Comparison of ENCODE assay signal across 20 cellular contexts in the genomic region with DNA sequence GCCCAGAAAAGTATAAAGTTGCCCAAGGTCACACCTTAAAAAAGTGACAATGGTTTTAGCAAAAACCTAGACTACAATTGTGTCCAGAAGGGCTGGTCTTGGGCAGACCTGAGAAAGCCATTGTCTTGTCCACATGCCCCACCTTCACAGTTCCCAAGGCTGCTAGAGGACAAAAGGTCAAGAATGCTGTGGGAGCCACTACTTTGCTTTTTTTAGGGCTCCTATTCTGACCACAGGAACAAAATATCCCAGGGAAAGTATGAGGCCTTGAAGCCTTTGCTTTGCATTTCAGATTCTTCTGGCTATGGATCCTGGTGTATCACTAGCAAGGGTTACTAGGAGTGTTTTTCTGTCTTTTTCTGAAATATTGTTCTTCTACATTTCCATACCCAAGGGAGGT. TPM values are rescaled to one million over a fixed set of nuclear protein-coding genes. Genes with fewer than 3 reads are reported as not detected.
DNase-seq lines count a peak whose midpoint lies in the region; ATAC-seq and TF ChIP-seq lines count a peak whose summit lies in the region.
"Had no signal": no experiment of that assay in that cellular context is flagged by ENCODE, and none has a peak within 500 bp of the region (broad histone marks: within the 10 kb centered on the region; RNA-seq: fewer than 3 reads in every experiment).

No MANE protein-coding gene starts in this region.

- no peak overlapping the region for H3K27ac ChIP-seq in esophagus muscularis mucosa (replicated peaks in 1 of 4)
- H3K27ac ChIP-seq in dorsolateral prefrontal cortex, result peak overlapping the region in 23 of 59 donors; percentile 4 to 94 (median 35)
- H3K27ac ChIP-seq: BLaER1 had no signal

- H3K27me3 Mint-ChIP-seq in osteocyte (ENCODE audit: unreplicated experiment), result peaks cover 5% of the 10 kb centered on the region
- H3K27me3 Mint-ChIP-seq in activated T-helper 17 cell treated with anti-CD3 and anti-CD28 coated beads, Interleukin-2, amount 50 U/mL, for 72 hours, result no peaks in the 10 kb centered on the region
- H3K27me3 Mint-ChIP-seq: CD4-positive, alpha-beta memory T cell had no signal

- H3K4me1 Mint-ChIP-seq in osteocyte (ENCODE audit: unreplicated experiment), result peaks cover 12% of the 10 kb centered on the region
- H3K4me1 Mint-ChIP-seq in activated T-helper 17 cell treated with anti-CD3 and anti-CD28 coated beads, Interleukin-2, amount 50 U/mL, for 72 hours, result no peaks in the 10 kb centered on the region

- peak overlapping the region; percentile 63 for H3K27ac Mint-ChIP-seq in osteocyte (ENCODE audit: unreplicated experiment)
- no peak overlapping the region for H3K27ac Mint-ChIP-seq in activated T-helper 17 cell treated with anti-CD3 and anti-CD28 coated beads, Interleukin-2, amount 50 U/mL, for 72 hours
- H3K27ac Mint-ChIP-seq: GM23338 had no signal

- H3K9me3 ChIP-seq in esophagus muscularis mucosa, result no peaks in the 10 kb centered on the region
- H3K9me3 ChIP-seq: BLaER1 had no signal

- no peak for ATAC-seq in GM18909 (IDR thresholded peaks at IDR 0.05; ENCODE audit: poor library complexity, unreplicated experiment)
- no peak for ATAC-seq in HG03457 (IDR thresholded peaks at IDR 0.05; ENCODE audit: unreplicated experiment)
- no peak for ATAC-seq in activated T-helper 17 cell treated with anti-CD3 and anti-CD28 coated beads, Interleukin-2, amount 50 U/mL, for 72 hours (replicated peaks)
- ATAC-seq: GM23338 had no signal

- H3K4me1 ChIP-seq in esophagus muscularis mucosa, result peaks cover 9 to 20% (median 10%) of the 10 kb centered on the region in 4 donors

- intact Hi-C loops in esophagus muscularis mucosa (cut with DNase I), result loop anchor here (5.0 kb wide), 2 partner anchors 223 to 273 kb away; partner anchors contain the start of gene DDX20
- intact Hi-C loops in dorsolateral prefrontal cortex (cut with DNase I), result loop anchor here (5.0 kb wide), 3 partner anchors 173 to 273 kb away; partner anchors contain the start of gene DDX20 (in 1 of the 2)

- H3K4me3 ChIP-seq in esophagus muscularis mucosa (no peak overlapping the region), dorsolateral prefrontal cortex (peak overlapping the region in 1 of 59 donors; percentile 52)
- H3K4me3 ChIP-seq: BLaER1, GM23338 had no signal

- TF ChIP-seq CTCF in esophagus muscularis mucosa (IDR thresholded peaks at IDR 0.05) (no peak), osteocyte (IDR thresholded peaks at IDR 0.05) (no peak), dorsolateral prefrontal cortex (IDR thresholded peaks at IDR 0.05 in 54 of 56, conservative IDR thresholded peaks at IDR 0.05 in 2 of 56; ENCODE audit: low read depth in 1 of 56, partially characterized antibody in 56 of 56) (no peak)

- no peaks in the 10 kb centered on the region for H3K36me3 ChIP-seq in esophagus muscularis mucosa
- H3K36me3 ChIP-seq: BLaER1 had no signal

- no peak overlapping the region for H3K4me3 Mint-ChIP-seq in osteocyte (ENCODE audit: unreplicated experiment)
- no peak overlapping the region for H3K4me3 Mint-ChIP-seq in activated T-helper 17 cell treated with anti-CD3 and anti-CD28 coated beads, Interleukin-2, amount 50 U/mL, for 72 hours
- H3K4me3 Mint-ChIP-seq: CD14-positive monocyte; CD4-positive, alpha-beta memory T cell; GM23338 had no signal

- no peaks in the 10 kb centered on the region for H3K27me3 ChIP-seq in esophagus muscularis mucosa
- peaks cover 0 to 2% (median 0%) of the 10 kb centered on the region in 45 donors for H3K27me3 ChIP-seq in dorsolateral prefrontal cortex
- H3K27me3 ChIP-seq: BLaER1 had no signal

- H3K9me3 Mint-ChIP-seq in osteocyte (ENCODE audit: unreplicated experiment), result no peaks in the 10 kb centered on the region
- no peaks in the 10 kb centered on the region for H3K9me3 Mint-ChIP-seq in activated T-helper 17 cell treated with anti-CD3 and anti-CD28 coated beads, Interleukin-2, amount 50 U/mL, for 72 hours
- H3K9me3 Mint-ChIP-seq: CD14-positive monocyte; CD4-positive, alpha-beta memory T cell; GM23338 had no signal

- TF ChIP-seq EP300 in esophagus muscularis mucosa (IDR thresholded peaks at IDR 0.05), result no peak

- TF ChIP-seq POLR2A in esophagus muscularis mucosa (IDR thresholded peaks at IDR 0.05; ENCODE audit: low read depth), result no peak

- DNase-seq in AG08395 (ENCODE audit: low spot score), result peak; percentile 2
- peak; percentile 33 for DNase-seq in GM04503 (ENCODE audit: low read depth)
- DNase-seq in esophagus muscularis mucosa (ENCODE audit: extremely low spot score), result peak; percentile 64
- no peak for DNase-seq in osteocyte (ENCODE audit: extremely low spot score, unreplicated experiment)
- no peak for DNase-seq in dorsolateral prefrontal cortex
- DNase-seq: 8988T; CD4-positive, alpha-beta memory T cell; DMS153; DMS79; GF-D8; HCEC 1CT; KG1 had no signal

- no peaks in the 10 kb centered on the region for H3K36me3 Mint-ChIP-seq in osteocyte (ENCODE audit: unreplicated experiment)
- H3K36me3 Mint-ChIP-seq in activated T-helper 17 cell treated with anti-CD3 and anti-CD28 coated beads, Interleukin-2, amount 50 U/mL, for 72 hours (ENCODE audit: low read depth), result no peaks in the 10 kb centered on the region
- H3K36me3 Mint-ChIP-seq: CD14-positive monocyte; CD4-positive, alpha-beta memory T cell had no signal

RNA-seq across cellular contexts. Expression of gene C1orf162, which starts 10.6 kb away (rescaled TPM):
- total RNA-seq in esophagus muscularis mucosa (10 to 100 TPM in 3 of 4 donors, 1 to 10 TPM in 1; 7.5 to 23.0 (median 12.2) TPM), osteocyte (0.34 and 0.70 TPM in 2 replicates), dorsolateral prefrontal cortex (10 to 100 TPM in 62 of 120 experiments, 1 to 10 TPM in 58; 3.8 to 34.3 (median 10.2) TPM)
- total RNA-seq in activated T-helper 17 cell treated with anti-CD3 and anti-CD28 coated beads, Interleukin-2, amount 50 U/mL, for 72 hours, result 1 to 10 TPM; 4.4 to 4.9 TPM
- total RNA-seq: HT-29 had no signal

RNA-seq across cellular contexts. Expression of gene ADORA3, which starts 19.0 kb away (rescaled TPM):
- total RNA-seq in esophagus muscularis mucosa (10 to 100 TPM in 1 of 4 donors, 1 to 10 TPM in 3; 4.9 to 13.3 (median 5.1) TPM), osteocyte (not detected in 2 replicates), dorsolateral prefrontal cortex (10 to 100 TPM in 39 of 120 experiments, 1 to 10 TPM in 80, under 1 TPM in 1; 0.57 to 20.1 (median 8.2) TPM)
- total RNA-seq in activated T-helper 17 cell treated with anti-CD3 and anti-CD28 coated beads, Interleukin-2, amount 50 U/mL, for 72 hours, result not detected
- total RNA-seq: Daoy, GM23338, HT-29 had no signal

RNA-seq across cellular contexts. Expression of gene TMIGD3, which starts 19.0 kb away (rescaled TPM):
- total RNA-seq in esophagus muscularis mucosa (1 to 10 TPM; 1.7 to 2.6 (median 2.3) TPM), osteocyte (not detected in 2 replicates), dorsolateral prefrontal cortex (10 to 100 TPM in 97 of 120 experiments, 1 to 10 TPM in 23; 4.3 to 47.2 (median 14.8) TPM)
- total RNA-seq in activated T-helper 17 cell treated with anti-CD3 and anti-CD28 coated beads, Interleukin-2, amount 50 U/mL, for 72 hours, result under 1 TPM in 1 of 2 donors, not detected in 1; 0.41 TPM
- total RNA-seq: CD4-positive, alpha-beta memory T cell; Daoy; GM23338; HT-29 had no signal

RNA-seq across cellular contexts. Expression of gene ATP5PB, which starts 35.1 kb away (rescaled TPM):
- total RNA-seq in esophagus muscularis mucosa (100 to 1,000 TPM; 177 to 203 (median 192) TPM), osteocyte (185 and 187 TPM in 2 replicates), dorsolateral prefrontal cortex (100 to 1,000 TPM; 111 to 247 (median 179) TPM)
- 100 to 1,000 TPM; 235 to 383 TPM for total RNA-seq in activated T-helper 17 cell treated with anti-CD3 and anti-CD28 coated beads, Interleukin-2, amount 50 U/mL, for 72 hours

RNA-seq across cellular contexts. Expression of gene WDR77, which starts 35.3 kb away (rescaled TPM):
- total RNA-seq in esophagus muscularis mucosa (10 to 100 TPM; 20.8 to 27.6 (median 25.7) TPM), osteocyte (22.7 and 24.0 TPM in 2 replicates), dorsolateral prefrontal cortex (10 to 100 TPM; 13.6 to 29.7 (median 21.9) TPM)
- total RNA-seq in activated T-helper 17 cell treated with anti-CD3 and anti-CD28 coated beads, Interleukin-2, amount 50 U/mL, for 72 hours, result 10 to 100 TPM; 27.5 to 65.2 TPM

Comparison
In these comparisons a context has a peak if more than half of its experiments do, and no peak if none do; other contexts are left out.
1. DNase-seq: peak in AG08395 (single experiment), GM04503 (single experiment) and esophagus muscularis mucosa (single experiment); none in osteocyte (single experiment) and dorsolateral prefrontal cortex (0 of 10).